In the genomic region with DNA sequence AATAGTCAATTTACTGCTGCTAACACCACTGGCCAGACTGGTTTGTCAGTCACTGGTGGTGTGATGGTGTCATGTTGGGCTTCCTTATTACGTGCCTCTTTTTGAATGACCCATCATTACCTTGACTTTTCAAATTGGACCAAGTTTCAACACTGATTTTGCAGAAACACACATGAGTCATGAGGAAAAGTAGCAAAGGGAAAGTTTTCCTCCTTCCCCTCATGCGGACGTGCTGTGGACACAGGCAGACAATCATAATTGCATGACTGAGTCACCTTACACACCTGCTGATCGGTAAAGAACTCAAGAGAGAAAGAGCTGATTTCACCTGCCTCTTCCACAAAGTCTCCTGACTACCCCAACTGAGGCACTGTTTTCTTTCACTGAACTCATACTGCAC, we compare ENCODE assay signal across 18 cellular contexts.
DNase-seq lines count a peak whose midpoint lies in the region; ATAC-seq and TF ChIP-seq lines count a peak whose summit lies in the region.
"Had no signal": no experiment of that assay in that cellular context is flagged by ENCODE, and none has a peak within 500 bp of the region (broad histone marks: within the 10 kb centered on the region; RNA-seq: fewer than 3 reads in every experiment).

No MANE protein-coding gene starts in this region.

- H3K79me2 ChIP-seq in PC-3 (ENCODE audit: low read length), result no peaks in the 10 kb centered on the region
- no peaks in the 10 kb centered on the region for H3K79me2 ChIP-seq in hepatocyte

- no TSS peak for BruUV-seq in PC-3 (replicated peaks; lab: Mats Ljungman, UMichigan)

- no peaks in the 10 kb centered on the region for H3K9me3 ChIP-seq in PC-3 (ENCODE audit: low read length)
- H3K9me3 ChIP-seq in hepatocyte (ENCODE audit: low read depth), result no peaks in the 10 kb centered on the region
- no peaks in the 10 kb centered on the region for H3K9me3 ChIP-seq in WERI-Rb-1 (ENCODE audit: severe bottlenecking)
- H3K9me3 ChIP-seq: psoas muscle had no signal

- no peak overlapping the region for H3K4me3 ChIP-seq in PC-3 (ENCODE audit: low read length)
- H3K4me3 ChIP-seq in hepatocyte, result no peak overlapping the region
- no peak overlapping the region for H3K4me3 ChIP-seq in WERI-Rb-1 (ENCODE audit: low read depth, low read length)
- H3K4me3 ChIP-seq: psoas muscle had no signal

- 46% methylated on average over 4 of the region's 4 CpGs for WGBS in hepatocyte (ENCODE audit: low lambda C conversion rate, missing lambda C conversion rate)

- peak; percentile 88 for ATAC-seq in PC-3
- ATAC-seq: psoas muscle had no signal

- H2AFZ ChIP-seq in PC-3 (ENCODE audit: low read length) (0 out of 2 replicates have a peak overlapping the region, but pooled peaks have one; percentile 12), hepatocyte (no peak overlapping the region)

- intact Hi-C loops in PC-3 (cut with micrococcal nuclease), result no loop called here

- peak overlapping the region; percentile 89 for H3K27ac ChIP-seq in PC-3 (ENCODE audit: low read length)
- peak overlapping the region; percentile 82 for H3K27ac ChIP-seq in hepatocyte
- no peak overlapping the region for H3K27ac ChIP-seq in WERI-Rb-1
- H3K27ac ChIP-seq: psoas muscle had no signal

- H4K20me1 ChIP-seq in PC-3 (ENCODE audit: low read length), result no peaks in the 10 kb centered on the region
- no peaks in the 10 kb centered on the region for H4K20me1 ChIP-seq in hepatocyte (ENCODE audit: insufficient read depth, poor library complexity, severe bottlenecking)

- H3K27me3 ChIP-seq in PC-3 (ENCODE audit: low read length) (no peaks in the 10 kb centered on the region), hepatocyte (no peaks in the 10 kb centered on the region), WERI-Rb-1 (ENCODE audit: insufficient read depth, low read depth, severe bottlenecking) (no peaks in the 10 kb centered on the region)

- H3K36me3 ChIP-seq in PC-3 (ENCODE audit: low read depth, low read length), result no peaks in the 10 kb centered on the region
- H3K36me3 ChIP-seq in hepatocyte (replicated peaks; ENCODE audit: insufficient read depth, low read depth), result no peaks in the 10 kb centered on the region
- no peaks in the 10 kb centered on the region for H3K36me3 ChIP-seq in WERI-Rb-1

- H3K9ac ChIP-seq in PC-3 (ENCODE audit: low read length), result peak overlapping the region; percentile 42; the same call in 1 of the 2 replicates

- POLR2A ChIA-PET in PC-3 (lab: Charles Lee; ENCODE audit: unreplicated experiment), result interaction anchor here (0.7 kb wide), 1 partner anchor 631 kb away, joined by 5 read pairs; no protein-coding TSS in a partner anchor

- DNase-seq in NCI-H748 (lab: John Stamatoyannopoulos, UW; ENCODE audit: unreplicated experiment) (peak; percentile 15), NCI-H748 treated with DMSO at 0.1 percent for 48 hours (lab: John Stamatoyannopoulos, UW) (no peak), PC-3 (peak; percentile 95), hepatocyte (ENCODE audit: low spot score) (peak; percentile 72), renal cortical epithelial cell (ENCODE audit: low read depth) (peak; percentile 95), NCI-H82 (lab: John Stamatoyannopoulos, UW) (no peak), 8988T (no peak), WERI-Rb-1 (no peak)
- DNase-seq: activated CD4-positive, alpha-beta T cell treated with anti-CD3 and anti-CD28 coated beads for 1 hour; activated CD8-positive, alpha-beta memory T cell treated with anti-CD3 and anti-CD28 coated beads, Interleukin-2, amount 50 U/mL, for 48 hours; CD4-positive, alpha-beta T cell; head of caudate nucleus; left cardiac atrium; NCI-H1436 treated with DMSO at 0.1 percent for 48 hours; NCI-H524 treated with DMSO at 0.1 percent for 48 hours; psoas muscle; RPMI8226; T-helper 17 cell had no signal

- TF ChIP-seq CTCF in PC-3 (conservative IDR thresholded peaks at IDR 0.05; ENCODE audit: low read depth, low read length), result no peak
- no peak for TF ChIP-seq CTCF in hepatocyte (IDR thresholded peaks at IDR 0.05; ENCODE audit: poor library complexity)
- no peak for TF ChIP-seq CTCF in WERI-Rb-1 (IDR thresholded peaks at IDR 0.05; ENCODE audit: low read depth, low read length)

- H3K4me1 ChIP-seq in PC-3 (ENCODE audit: insufficient read depth, low read length), result peaks cover 34% of the 10 kb centered on the region
- peaks cover 5% of the 10 kb centered on the region for H3K4me1 ChIP-seq in hepatocyte (ENCODE audit: insufficient read depth)
- H3K4me1 ChIP-seq: psoas muscle had no signal

- H3K9me2 ChIP-seq in PC-3 (replicated peaks; ENCODE audit: low read length) (no peaks in the 10 kb centered on the region), hepatocyte (replicated peaks; ENCODE audit: insufficient read depth) (no peaks in the 10 kb centered on the region)

- CTCF ChIA-PET in PC-3 (lab: Charles Lee), result interaction anchor here (1.0 kb wide), 1 partner anchor 20 kb away, joined by 6 read pairs; no protein-coding TSS in a partner anchor

- H3F3A ChIP-seq in PC-3 (ENCODE audit: low read length, unreplicated experiment), result no peaks in the 10 kb centered on the region

- H3K4me2 ChIP-seq in PC-3 (ENCODE audit: low read length) (peak overlapping the region; percentile 61), hepatocyte (no peak overlapping the region)

Comparison
In these comparisons a context has a peak if more than half of its experiments do, and no peak if none do; other contexts are left out.
1. DNase-seq: peak in NCI-H748 (single experiment), PC-3 (single experiment), hepatocyte (single experiment) and renal cortical epithelial cell (single experiment); none in NCI-H748 treated with DMSO at 0.1 percent for 48 hours (single experiment), NCI-H82 (single experiment), 8988T (single experiment) and WERI-Rb-1 (single experiment).